ENCODE assay signal across 8 cellular contexts in the genomic region with DNA sequence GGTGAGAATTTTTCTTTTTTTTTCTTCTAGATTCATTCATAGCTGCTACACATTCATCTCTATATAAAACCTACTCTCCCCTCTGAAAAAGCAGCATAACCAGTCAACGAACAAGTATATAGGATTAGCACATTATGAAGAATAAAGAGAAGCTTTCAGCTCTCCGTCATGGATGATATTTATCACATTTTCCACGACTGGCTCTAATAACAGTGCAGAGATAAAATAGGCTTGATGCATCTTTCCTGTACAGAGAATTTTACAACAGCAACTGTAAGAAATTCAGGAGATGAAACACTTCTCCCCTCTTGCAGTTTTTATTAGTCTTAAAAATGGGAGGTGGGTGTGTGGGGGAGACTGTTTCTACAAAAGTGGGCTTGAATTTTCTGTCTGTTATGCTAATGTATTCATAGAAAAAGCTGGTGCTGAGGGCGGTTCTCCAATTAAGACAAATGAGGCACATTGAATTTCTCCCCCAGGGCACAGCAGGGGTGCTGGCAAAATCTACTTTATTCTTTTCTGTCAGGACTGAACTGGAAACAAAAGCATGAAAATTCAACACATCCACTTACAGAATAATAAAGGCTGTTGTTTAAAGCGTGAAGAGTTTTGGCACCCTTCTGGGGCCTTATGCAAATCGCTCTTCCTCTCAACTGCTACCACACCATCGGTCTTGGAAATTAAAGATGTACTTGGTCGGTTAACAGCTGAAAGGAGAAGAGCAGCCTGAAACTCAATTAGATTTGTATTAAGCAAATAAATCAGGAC.
DNase-seq lines count a peak whose midpoint lies in the region; ATAC-seq, FAIRE-seq and TF ChIP-seq lines count a peak whose summit lies in the region.

No MANE protein-coding gene starts in this region.

- no peak for FAIRE-seq in pancreas (lab: Jason Lieb, UNC)

- H4K20me1 ChIP-seq in mammary epithelial cell (ENCODE audit: insufficient read depth, low read length) = no peaks in the 10 kb centered on the region

- no peak for DNase-seq in MCF 10A (ENCODE audit: unreplicated experiment)
- no peak for DNase-seq in mammary epithelial cell
- peak in 39 of 56 donors; percentile 4 to 74 (median 26) for DNase-seq in amygdala (lab: John Stamatoyannopoulos, UW)
- DNase-seq in KBM-7 = no peak
- no peak for DNase-seq in pancreas
- DNase-seq in GF-D8 (lab: John Stamatoyannopoulos, UW) = no peak
- DNase-seq in NCI-H524 treated with DMSO at 0.1 percent for 48 hours (lab: John Stamatoyannopoulos, UW) = no peak

- CTCF ChIA-PET in MCF 10A (lab: Yijun Ruan, JAX) = no interaction called here
- CTCF ChIA-PET in mammary epithelial cell (lab: Charles Lee; ENCODE audit: low non-redundant PET) = no interaction called here

- POLR2A ChIA-PET in MCF 10A (lab: Yijun Ruan, JAX) = no interaction called here

- H3K4me1 Mint-ChIP-seq in MCF 10A (ENCODE audit: insufficient read depth, unreplicated experiment) = peaks cover 21% of the 10 kb centered on the region

- BruUV-seq in MCF 10A (replicated peaks; lab: Mats Ljungman, UMichigan) = no TSS peak
- BruUV-seq in mammary epithelial cell (replicated peaks; lab: Mats Ljungman, UMichigan) = no TSS peak

- dilution Hi-C loops in mammary epithelial cell (cut with HindIII; ENCODE audit: low sequenced_read_pairs) = no loop called here

- H3K27ac Mint-ChIP-seq in MCF 10A (ENCODE audit: low read depth, unreplicated experiment) = peak overlapping the region; percentile 66

- H3K4me3 ChIP-seq in mammary epithelial cell (replicated peaks in 1 of 3; ENCODE audit: insufficient read depth in 1 of 3, low read depth in 2 of 3, low read length in 3 of 3) = no peak overlapping the region
- no peak overlapping the region for H3K4me3 ChIP-seq in pancreas

- in situ Hi-C loops in mammary epithelial cell (cut with MboI; ENCODE audit: low sequenced_read_pairs in 2 of 2) (no loop called here), KBM-7 (cut with MboI; ENCODE audit: low pct_unique_long_range_greater_than_20kb, low sequenced_read_pairs) (no loop called here)

- H2AFZ ChIP-seq in mammary epithelial cell (ENCODE audit: low read depth, low read length) = no peak overlapping the region

- WGBS in mammary epithelial cell (ENCODE audit: low coverage, missing lambda C conversion rate) = 31% methylated on average over 8 of the region's 8 CpGs
- 46 to 47% methylated on average over 8 of the region's 8 CpGs for WGBS in pancreas, 2 donors

- H3K36me3 ChIP-seq in mammary epithelial cell (ENCODE audit: insufficient read depth, low read length) (no peaks in the 10 kb centered on the region), pancreas (no peaks in the 10 kb centered on the region)

- H3K9me3 ChIP-seq in mammary epithelial cell (replicated peaks; ENCODE audit: insufficient read depth, low read length) (no peaks in the 10 kb centered on the region), pancreas (no peaks in the 10 kb centered on the region)

- no peak overlapping the region for H3K4me3 Mint-ChIP-seq in MCF 10A (ENCODE audit: unreplicated experiment)

- ATAC-seq in HG03280 (IDR thresholded peaks at IDR 0.05; ENCODE audit: unreplicated experiment) = peak; percentile 81
- no peak for ATAC-seq in pancreas

- H3K36me3 Mint-ChIP-seq in MCF 10A (ENCODE audit: insufficient read depth, unreplicated experiment) = no peaks in the 10 kb centered on the region

- intact Hi-C loops in MCF 10A (cut with micrococcal nuclease) (no loop called here), mammary epithelial cell (cut with micrococcal nuclease) (loop anchor here (10.0 kb wide), 1 partner anchor 236 kb away; a partner anchor contains a TSS), pancreas (cut with DNase I) (no loop called here)

- H3K27ac ChIP-seq in mammary epithelial cell (ENCODE audit: insufficient read depth, low read depth, low read length) (no peak overlapping the region), pancreas (peak overlapping the region in 1 of 4 donors; percentile 47)

- TF ChIP-seq CTCF in MCF 10A (IDR thresholded peaks at IDR 0.05; ENCODE audit: unreplicated experiment) = no peak
- TF ChIP-seq CTCF in mammary epithelial cell (conservative IDR thresholded peaks at IDR 0.05 in 1 of 2, IDR thresholded peaks at IDR 0.05 in 1 of 2; ENCODE audit: extremely low read depth in 1 of 2, insufficient read depth in 1 of 2, low read depth in 1 of 2, low read length in 2 of 2) = no peak
- no peak for TF ChIP-seq CTCF in pancreas (IDR thresholded peaks at IDR 0.05)

- no peaks in the 10 kb centered on the region for H3K79me2 ChIP-seq in mammary epithelial cell (ENCODE audit: insufficient read depth, low read length)

- no peak overlapping the region for H3K4me2 ChIP-seq in mammary epithelial cell (ENCODE audit: insufficient read depth, low read depth, low read length)

- no peaks in the 10 kb centered on the region for H3K27me3 ChIP-seq in mammary epithelial cell (ENCODE audit: insufficient read depth, low read length)
- no peaks in the 10 kb centered on the region for H3K27me3 ChIP-seq in pancreas

- H3K9ac ChIP-seq in mammary epithelial cell (ENCODE audit: insufficient read depth, low read length) = no peak overlapping the region

- no peaks in the 10 kb centered on the region for H3K9me3 Mint-ChIP-seq in MCF 10A (ENCODE audit: unreplicated experiment)

- no peaks in the 10 kb centered on the region for H3K27me3 Mint-ChIP-seq in MCF 10A (ENCODE audit: insufficient read depth, unreplicated experiment)

- H3K4me1 ChIP-seq in mammary epithelial cell (ENCODE audit: insufficient read depth, low read length) (peaks cover 12% of the 10 kb centered on the region), pancreas (peaks cover 6 to 27% (median 12%) of the 10 kb centered on the region in 3 donors)

Comparison
In these comparisons a context has a peak if more than half of its experiments do, and no peak if none do; other contexts are left out.
1. DNase-seq: peak in amygdala (39 of 56); none in MCF 10A (single experiment), mammary epithelial cell (single experiment), KBM-7 (single experiment), pancreas (0 of 6), GF-D8 (single experiment) and NCI-H524 treated with DMSO at 0.1 percent for 48 hours (single experiment).